Comparison of ENCODE assay signal across 8 cellular contexts in genomic region chr2:204177977-204178522, GRCh38.
DNase-seq lines count a peak whose midpoint lies in the region; ATAC-seq and TF ChIP-seq lines count a peak whose summit lies in the region.

No MANE protein-coding gene starts in this region.

- CTCF ChIA-PET in HEK293T (lab: Yijun Ruan, JAX): interaction anchor here (0.7 to 1.5 kb wide), 6 partner anchors 10 to 105 kb away, joined by 3 to 10 read pairs (median 6); no protein-coding TSS in a partner anchor
- CTCF ChIA-PET in PC-9 (lab: Charles Lee): no interaction called here

- H4K20me1 ChIP-seq in PC-9 (ENCODE audit: insufficient read depth): no peaks in the 10 kb centered on the region

- H3K27me3 Mint-ChIP-seq in activated T-helper 17 cell treated with anti-CD3 and anti-CD28 coated beads, Interleukin-2, amount 50 U/mL, for 72 hours: peaks cover 4% of the 10 kb centered on the region

- no peaks in the 10 kb centered on the region for H3K9me2 ChIP-seq in PC-9 (ENCODE audit: insufficient read depth)

- no peaks in the 10 kb centered on the region for H3K4me1 ChIP-seq in PC-9 (replicated peaks; ENCODE audit: insufficient read depth)

- H3F3A ChIP-seq in PC-9 (ENCODE audit: insufficient read depth, low read depth): no peaks in the 10 kb centered on the region

- TF ChIP-seq CTCF in GM13976 (IDR thresholded peaks at IDR 0.05; ENCODE audit: borderline replicate concordance, control extremely low read depth, extremely low read depth, insufficient read depth, missing control alignments) (peak; percentile 27), PC-9 (conservative IDR thresholded peaks at IDR 0.05) (peak; percentile 47; the same call in 1 of the 2 replicates)

- no peaks in the 10 kb centered on the region for H3K27me3 ChIP-seq in PC-9 (ENCODE audit: insufficient read depth, low read depth)

- no peaks in the 10 kb centered on the region for H3K36me3 ChIP-seq in PC-9 (ENCODE audit: low read depth)

- H3K4me2 ChIP-seq in PC-9: no peak overlapping the region

- no TSS peak for BruUV-seq in PC-9 (replicated peaks; lab: Mats Ljungman, UMichigan)

- no peak overlapping the region for H3K4me3 Mint-ChIP-seq in activated T-helper 17 cell treated with anti-CD3 and anti-CD28 coated beads, Interleukin-2, amount 50 U/mL, for 72 hours

- POLR2A ChIA-PET in HEK293T (lab: Yijun Ruan, JAX) (no interaction called here), PC-9 (lab: Charles Lee; ENCODE audit: unreplicated experiment) (no interaction called here)

- H3K9me3 Mint-ChIP-seq in activated T-helper 17 cell treated with anti-CD3 and anti-CD28 coated beads, Interleukin-2, amount 50 U/mL, for 72 hours: no peaks in the 10 kb centered on the region

- intact Hi-C loops in PC-9 (cut with micrococcal nuclease; ENCODE audit: unreplicated experiment) (no loop called here), left cardiac atrium (cut with DNase I) (loop anchor here in 1 of 2 donors (5.0 kb wide), 1 partner anchor 71 kb away; no protein-coding TSS in a partner anchor)

- in situ Hi-C loops in GM13976 (cut with MboI; ENCODE audit: low sequenced_read_pairs, unreplicated experiment): no loop called here

- DNase-seq in GM13976 (ENCODE audit: low spot score) (peak; percentile 37), HEK293T (ENCODE audit: extremely low spot score) (peak; percentile 45), PC-9 (no peak), left cardiac atrium (peak; percentile 59), NCI-H2196 (lab: John Stamatoyannopoulos, UW; ENCODE audit: unreplicated experiment) (no peak)
- peak; percentile 82 for DNase-seq in stimulated activated CD4-positive, alpha-beta T cell treated with anti-CD3 and anti-CD28 coated beads, Interleukin-15, amount 100 ng/mL, for 24 hours

- no peaks in the 10 kb centered on the region for H3K36me3 Mint-ChIP-seq in activated T-helper 17 cell treated with anti-CD3 and anti-CD28 coated beads, Interleukin-2, amount 50 U/mL, for 72 hours (ENCODE audit: low read depth)

- H3K27ac Mint-ChIP-seq in activated T-helper 17 cell treated with anti-CD3 and anti-CD28 coated beads, Interleukin-2, amount 50 U/mL, for 72 hours: no peak overlapping the region

- no peak overlapping the region for H3K4me3 ChIP-seq in PC-9

- H2AFZ ChIP-seq in PC-9: no peak overlapping the region

- H3K79me2 ChIP-seq in PC-9 (ENCODE audit: low read depth): no peaks in the 10 kb centered on the region

- no peaks in the 10 kb centered on the region for H3K4me1 Mint-ChIP-seq in activated T-helper 17 cell treated with anti-CD3 and anti-CD28 coated beads, Interleukin-2, amount 50 U/mL, for 72 hours

- H3K27ac ChIP-seq in PC-9: no peak overlapping the region

- H3K9me3 ChIP-seq in PC-9 (ENCODE audit: insufficient read depth, low read depth): no peaks in the 10 kb centered on the region

- ATAC-seq in activated T-helper 17 cell treated with anti-CD3 and anti-CD28 coated beads, Interleukin-2, amount 50 U/mL, for 72 hours (replicated peaks): peak; percentile 90
- ATAC-seq in left cardiac atrium (peak; percentile 70 to 75), HG03045 (IDR thresholded peaks at IDR 0.05; ENCODE audit: unreplicated experiment) (no peak)

TF ChIP-seq in HEK293T, 16 proteins besides CTCF, POLR2A, EP300 and RAD21:
- no peak for TF ChIP-seq FOXM1 (IDR thresholded peaks at IDR 0.05; ENCODE audit: borderline replicate concordance)
TF ChIP-seq in HEK293T: peak in this region for 0.

Comparison
In these comparisons a context has a peak if more than half of its experiments do, and no peak if none do; other contexts are left out.
1. DNase-seq: peak in GM13976 (single experiment), HEK293T (single experiment), left cardiac atrium (single experiment) and stimulated activated CD4-positive, alpha-beta T cell treated with anti-CD3 and anti-CD28 coated beads, Interleukin-15, amount 100 ng/mL, for 24 hours (single experiment); none in PC-9 (0 of 2) and NCI-H2196 (single experiment).